Comparison of ENCODE assay signal across 8 cellular contexts in the genomic region with DNA sequence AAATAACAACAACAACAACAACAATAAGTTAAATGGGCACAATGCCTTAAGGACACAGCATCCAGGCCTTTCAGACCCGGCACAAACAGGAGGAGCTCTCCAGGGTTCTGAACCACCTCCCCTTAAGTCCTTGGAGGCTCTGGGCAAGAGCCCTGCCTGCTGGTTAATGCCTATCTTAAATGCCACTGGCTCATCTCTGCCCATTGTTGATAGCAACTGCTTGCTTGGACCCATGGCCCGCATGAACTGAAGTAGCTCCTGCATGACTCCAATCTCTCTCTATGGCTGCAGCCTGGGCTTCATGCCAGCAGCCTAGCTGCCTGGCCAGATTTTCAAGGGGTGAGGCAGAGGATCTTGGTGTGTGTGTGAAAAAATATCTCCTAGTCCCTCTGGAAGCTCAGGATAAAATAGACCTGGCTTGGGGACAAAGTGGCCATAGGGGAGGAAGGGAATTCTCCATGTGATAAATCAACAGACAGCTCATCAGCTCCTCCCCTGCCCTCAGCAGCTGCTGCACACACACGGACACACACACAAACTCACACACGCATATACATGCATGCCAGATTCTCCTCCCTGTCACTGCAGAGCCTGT. TPM values are rescaled to one million over a fixed set of nuclear protein-coding genes. Genes with fewer than 3 reads are reported as not detected.
DNase-seq lines count a peak whose midpoint lies in the region; ATAC-seq and TF ChIP-seq lines count a peak whose summit lies in the region.

No MANE protein-coding gene starts in this region.

- DNase-seq in DMS153 treated with DMSO at 0.1 percent for 48 hours (lab: John Stamatoyannopoulos, UW; ENCODE audit: unreplicated experiment) (peak; percentile 81), Kasumi-1 (lab: John Stamatoyannopoulos, UW) (peak; percentile 38 to 55), SHP77 treated with DMSO at 0.1 percent for 48 hours (lab: John Stamatoyannopoulos, UW) (peak; percentile 29), fibroblast of gingiva (ENCODE audit: low read depth) (peak; percentile 53), neural crest cell (ENCODE audit: low read depth, low spot score) (peak; percentile 52)

- H3K36me3 Mint-ChIP-seq in neural crest cell (ENCODE audit: low read depth): no peaks in the 10 kb centered on the region

- no peaks in the 10 kb centered on the region for H3K27me3 Mint-ChIP-seq in neural crest cell (ENCODE audit: low read depth)

- no peak overlapping the region for H3K27ac Mint-ChIP-seq in neural crest cell (ENCODE audit: unreplicated experiment)

- H3K4me1 Mint-ChIP-seq in neural crest cell: peaks cover 12% of the 10 kb centered on the region

- no peaks in the 10 kb centered on the region for H3K9me3 Mint-ChIP-seq in neural crest cell

- TF ChIP-seq CTCF in neural crest cell (conservative IDR thresholded peaks at IDR 0.05): no peak

- H3K4me3 Mint-ChIP-seq in neural crest cell: no peak overlapping the region

- ATAC-seq in GM21737 (IDR thresholded peaks at IDR 0.05; ENCODE audit: unreplicated experiment) (no peak), GM18909 (IDR thresholded peaks at IDR 0.05; ENCODE audit: poor library complexity, unreplicated experiment) (no peak), GM19023 (IDR thresholded peaks at IDR 0.05; ENCODE audit: unreplicated experiment) (no peak)

RNA-seq across cellular contexts. Expression of gene FAM219A, which starts 27.4 kb away (rescaled TPM):
- 20.6 and 20.9 TPM in 2 replicates for total RNA-seq in neural crest cell

RNA-seq across cellular contexts. Expression of gene DNAI1, which starts 27.7 kb away (rescaled TPM):
- 1.5 and 1.9 TPM in 2 replicates for total RNA-seq in neural crest cell

RNA-seq across cellular contexts. Expression of gene MYORG, which starts 54.2 kb away (rescaled TPM):
- 1.7 and 2.0 TPM in 2 replicates for total RNA-seq in neural crest cell

Comparison
In these comparisons a context has a peak if more than half of its experiments do, and no peak if none do; other contexts are left out.
1. DNase-seq: peak in every context shown above with its lines; median percentile 81 in DMS153 treated with DMSO at 0.1 percent for 48 hours; 53 in fibroblast of gingiva; 52 in neural crest cell; 46 in Kasumi-1; 29 in SHP77 treated with DMSO at 0.1 percent for 48 hours.